ENCODE assay signal across 10 cellular contexts in genomic region chr9:19124430-19124793, GRCh38. TPM values are rescaled to one million over a fixed set of nuclear protein-coding genes. Genes with fewer than 3 reads are reported as not detected.
DNase-seq lines count a peak whose midpoint lies in the region; TF ChIP-seq lines count a peak whose summit lies in the region.
"Had no signal": no experiment of that assay in that cellular context is flagged by ENCODE, and none has a peak within 500 bp of the region (broad histone marks: within the 10 kb centered on the region; RNA-seq: fewer than 3 reads in every experiment).

No MANE protein-coding gene starts in this region.

- H3K9ac ChIP-seq in BLaER1 treated with 17β-estradiol and CSF1 and Interleukin-3, amounts not matched to agents 10 nM and 100 nM = peak overlapping the region in 10 of 11 experiments; percentile 5 to 99 (median 46); a peak in 15 of 22 replicates

- peaks cover 53% of the 10 kb centered on the region for H3K36me3 Mint-ChIP-seq in nephron (ENCODE audit: low read depth)

- H3K4me3 ChIP-seq in BLaER1 treated with 17β-estradiol and CSF1 and Interleukin-3, amounts not matched to agents 10 nM and 100 nM = peak overlapping the region in 9 of 10 experiments; percentile 81 to 98 (median 85); a peak in 17 of 20 replicates
- H3K4me3 ChIP-seq in MG63 (peak overlapping the region; percentile 94), WERI-Rb-1 (ENCODE audit: low read depth, low read length) (no peak overlapping the region)
- no peak overlapping the region for H3K4me3 ChIP-seq in effector memory CD4-positive, alpha-beta T cell (ENCODE audit: insufficient read depth, low read depth, low read length, poor library complexity, severe bottlenecking)

- no peak for DNase-seq in MG63
- no peak for DNase-seq in effector memory CD4-positive, alpha-beta T cell
- no peak for DNase-seq in NCI-H128 (lab: John Stamatoyannopoulos, UW; ENCODE audit: unreplicated experiment)
- DNase-seq in NK-92 (lab: John Stamatoyannopoulos, UW; ENCODE audit: unreplicated experiment) = no peak
- no peak for DNase-seq in WERI-Rb-1
- DNase-seq in NCI-H2196 (lab: John Stamatoyannopoulos, UW; ENCODE audit: unreplicated experiment) = no peak
- DNase-seq: NCI-H1417 treated with DMSO at 0.1 percent for 48 hours, tibial artery had no signal

- peaks cover 22% of the 10 kb centered on the region for H3K4me1 Mint-ChIP-seq in nephron

- H3K27me3 ChIP-seq in BLaER1 treated with 17β-estradiol and CSF1 and Interleukin-3, amounts not matched to agents 10 nM and 100 nM = no peaks in the 10 kb centered on the region
- H3K27me3 ChIP-seq in MG63 = no peaks in the 10 kb centered on the region
- H3K27me3 ChIP-seq in effector memory CD4-positive, alpha-beta T cell (replicated peaks; ENCODE audit: control insufficient read depth, insufficient read depth, low read length, poor library complexity, severe bottlenecking) = no peaks in the 10 kb centered on the region
- no peaks in the 10 kb centered on the region for H3K27me3 ChIP-seq in WERI-Rb-1 (ENCODE audit: insufficient read depth, low read depth, severe bottlenecking)
- H3K27me3 ChIP-seq: tibial artery had no signal

- H3K27ac ChIP-seq in BLaER1 treated with 17β-estradiol and CSF1 and Interleukin-3, amounts not matched to agents 10 nM and 100 nM = peak overlapping the region in 7 of 11 experiments; percentile 21 to 57 (median 38); a peak in 13 of 22 replicates
- H3K27ac ChIP-seq in effector memory CD4-positive, alpha-beta T cell (ENCODE audit: insufficient read depth, low read length, poor library complexity, severe bottlenecking) = peak overlapping the region; percentile 49
- no peak overlapping the region for H3K27ac ChIP-seq in WERI-Rb-1

- peaks cover 43 to 87% (median 60%) of the 10 kb centered on the region in 10 experiments for H3K4me1 ChIP-seq in BLaER1 treated with 17β-estradiol and CSF1 and Interleukin-3, amounts not matched to agents 10 nM and 100 nM
- H3K4me1 ChIP-seq in effector memory CD4-positive, alpha-beta T cell (ENCODE audit: control insufficient read depth, insufficient read depth, low read length, poor library complexity, severe bottlenecking) = peaks cover 23% of the 10 kb centered on the region

- H3K27ac Mint-ChIP-seq in nephron = peak overlapping the region; percentile 21 to 45 (median 35)

- peaks cover 0 to 74% (median 38%) of the 10 kb centered on the region in 11 experiments; a peak in 17 of 22 replicates for H4K20me1 ChIP-seq in BLaER1 treated with 17β-estradiol and CSF1 and Interleukin-3, amounts not matched to agents 10 nM and 100 nM

- peaks cover 66 to 71% (median 69%) of the 10 kb centered on the region in 11 experiments for H3K36me3 ChIP-seq in BLaER1 treated with 17β-estradiol and CSF1 and Interleukin-3, amounts not matched to agents 10 nM and 100 nM
- H3K36me3 ChIP-seq in MG63 (peaks cover 71% of the 10 kb centered on the region), WERI-Rb-1 (no peaks in the 10 kb centered on the region)
- peaks cover 26% of the 10 kb centered on the region for H3K36me3 ChIP-seq in effector memory CD4-positive, alpha-beta T cell (ENCODE audit: control insufficient read depth, insufficient read depth, low read length)

- H3K9me3 ChIP-seq in BLaER1 treated with 17β-estradiol and CSF1 and Interleukin-3, amounts not matched to agents 10 nM and 100 nM (replicated peaks in 1 of 11) = no peaks in the 10 kb centered on the region
- H3K9me3 ChIP-seq in MG63 (no peaks in the 10 kb centered on the region), WERI-Rb-1 (ENCODE audit: severe bottlenecking) (no peaks in the 10 kb centered on the region)
- H3K9me3 ChIP-seq in effector memory CD4-positive, alpha-beta T cell (ENCODE audit: control insufficient read depth, low read length) = no peaks in the 10 kb centered on the region
- H3K9me3 ChIP-seq: tibial artery had no signal

- peak overlapping the region; percentile 64 to 95 (median 80) for H3K4me3 Mint-ChIP-seq in nephron

- H3K9me3 Mint-ChIP-seq in nephron = no peaks in the 10 kb centered on the region

- TF ChIP-seq CTCF in nephron (IDR thresholded peaks at IDR 0.05; ENCODE audit: unreplicated experiment in 3 of 3) (no peak), WERI-Rb-1 (IDR thresholded peaks at IDR 0.05; ENCODE audit: low read depth, low read length) (no peak)

- peak overlapping the region; percentile 70 to 97 (median 87) for H3K4me2 ChIP-seq in BLaER1 treated with 17β-estradiol and CSF1 and Interleukin-3, amounts not matched to agents 10 nM and 100 nM

- H3K27me3 Mint-ChIP-seq in nephron (ENCODE audit: low read depth) = no peaks in the 10 kb centered on the region

RNA-seq across cellular contexts. Expression of gene PLIN2, which starts 2.9 kb away (rescaled TPM):
- 153 and 228 TPM in 2 replicates for total RNA-seq in MG63 (2014; rRNA removed; shearing (Covaris generic); ENCODE audit: low replicate concordance)

RNA-seq across cellular contexts. Expression of gene HAUS6, which starts 21.7 kb away (rescaled TPM):
- 22.9 and 41.9 TPM in 2 replicates for total RNA-seq in MG63 (2014; rRNA removed; shearing (Covaris generic); ENCODE audit: low replicate concordance)

Comparison
In these comparisons a context has a peak if more than half of its experiments do, and no peak if none do; other contexts are left out.
1. H3K4me3 ChIP-seq: peak in BLaER1 treated with 17β-estradiol and CSF1 and Interleukin-3, amounts not matched to agents 10 nM and 100 nM (9 of 10) and MG63 (single experiment); none in effector memory CD4-positive, alpha-beta T cell (single experiment) and WERI-Rb-1 (single experiment).